ENCODE assay signal across 8 cellular contexts in the genomic region with DNA sequence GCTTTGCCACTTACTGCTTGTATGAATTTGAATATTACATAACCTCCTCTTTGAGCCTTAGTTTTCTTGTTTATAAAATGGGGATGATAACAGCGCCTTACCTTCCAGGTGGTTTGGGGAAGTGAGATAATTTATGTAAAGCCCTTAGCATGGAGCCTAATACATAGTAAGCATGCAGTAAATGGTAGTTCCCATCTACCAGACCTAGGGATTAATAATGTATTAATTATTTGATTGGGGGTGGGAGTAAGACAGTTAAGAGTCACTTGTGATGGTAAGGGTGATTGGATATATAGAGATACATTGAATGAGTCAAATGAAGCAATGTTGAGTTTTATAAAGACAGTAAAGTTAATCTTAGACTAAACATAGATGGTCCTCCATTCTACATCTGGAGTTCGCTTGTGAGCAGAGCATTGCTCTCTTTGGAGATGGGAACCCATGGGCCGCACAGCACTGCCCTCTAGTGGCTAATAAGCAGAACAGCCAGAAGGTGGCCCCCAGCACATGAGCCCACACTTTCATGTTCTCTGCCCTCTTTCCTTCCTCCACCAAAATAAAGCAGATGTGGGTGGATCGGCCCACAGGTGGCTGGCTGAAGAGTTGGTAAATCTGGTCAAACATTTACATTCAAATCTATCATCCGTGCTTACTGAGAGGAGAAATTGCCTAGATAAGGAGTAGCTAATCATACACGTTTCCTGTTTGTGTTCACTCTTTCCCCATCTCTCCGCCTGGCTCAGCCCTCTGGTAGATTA. TPM values are rescaled to one million over a fixed set of nuclear protein-coding genes. Genes with fewer than 3 reads are reported as not detected.
DNase-seq lines count a peak whose midpoint lies in the region; ATAC-seq and TF ChIP-seq lines count a peak whose summit lies in the region.

No MANE protein-coding gene starts in this region.

- peaks cover 24% of the 10 kb centered on the region for H3K36me3 ChIP-seq in SJSA1

- no peaks in the 10 kb centered on the region for H3K9me3 ChIP-seq in SJSA1 (replicated peaks)

- H3K4me3 ChIP-seq in LNCaP clone FGC (ENCODE audit: low read depth, low read length) (no peak overlapping the region), SJSA1 (no peak overlapping the region)

- DNase-seq in Calu3 (peak; percentile 56), LNCaP clone FGC (ENCODE audit: low read depth) (no peak), SJSA1 (ENCODE audit: low read depth in 1 of 2, low spot score in 2 of 2) (peak; percentile 48 to 52), glutamatergic neuron (peak; percentile 62), progenitor cell of endocrine pancreas (ENCODE audit: low spot score, unreplicated experiment) (peak; percentile 37), T1000 (lab: John Stamatoyannopoulos, UW) (no peak)
- DNase-seq in activated gamma-delta T cell treated with anti-CD3 and anti-CD28 coated beads, Interleukin-2, amount 50 U/mL, for 16 hours (ENCODE audit: low read depth), result peak; percentile 55

- H3K27ac ChIP-seq in SJSA1, result no peak overlapping the region

- CTCF ChIA-PET in Calu3 (lab: Charles Lee), result interaction anchor here (1.0 to 2.1 kb wide), 2 partner anchors 13 to 54 kb away, joined by 3 to 7 read pairs; no protein-coding TSS in a partner anchor

- peaks cover 19% of the 10 kb centered on the region for H3K4me1 Mint-ChIP-seq in Calu3 (ENCODE audit: low read depth, unreplicated experiment)
- H3K4me1 Mint-ChIP-seq in glutamatergic neuron (ENCODE audit: low read depth, unreplicated experiment), result peaks cover 18% of the 10 kb centered on the region
- H3K4me1 Mint-ChIP-seq in progenitor cell of endocrine pancreas (ENCODE audit: low read depth), result peaks cover 45% of the 10 kb centered on the region

- H3K36me3 Mint-ChIP-seq in Calu3 (ENCODE audit: insufficient read depth, unreplicated experiment) (peaks cover 11% of the 10 kb centered on the region), glutamatergic neuron (ENCODE audit: unreplicated experiment) (peaks cover 5% of the 10 kb centered on the region), progenitor cell of endocrine pancreas (ENCODE audit: insufficient read depth) (peaks cover 32% of the 10 kb centered on the region)

- H3K4me3 Mint-ChIP-seq in Calu3 (ENCODE audit: low read depth, unreplicated experiment), result no peak overlapping the region
- no peak overlapping the region for H3K4me3 Mint-ChIP-seq in glutamatergic neuron (ENCODE audit: unreplicated experiment)
- no peak overlapping the region for H3K4me3 Mint-ChIP-seq in progenitor cell of endocrine pancreas (ENCODE audit: low read depth)

- no peaks in the 10 kb centered on the region for H3K4me1 ChIP-seq in SJSA1 (replicated peaks)

- peak; percentile 82 for TF ChIP-seq CTCF in Calu3 (IDR thresholded peaks at IDR 0.05; ENCODE audit: unreplicated experiment)
- TF ChIP-seq CTCF in LNCaP clone FGC (IDR thresholded peaks at IDR 0.05; ENCODE audit: control insufficient read depth, extremely low read depth, insufficient read depth), result peak; percentile 95
- peak; percentile 89 for TF ChIP-seq CTCF in glutamatergic neuron (IDR thresholded peaks at IDR 0.05; ENCODE audit: partially characterized antibody, unreplicated experiment)
- TF ChIP-seq CTCF in progenitor cell of endocrine pancreas (IDR thresholded peaks at IDR 0.05; ENCODE audit: unreplicated experiment), result peak; percentile 98

- no peak overlapping the region for H3K27ac Mint-ChIP-seq in Calu3 (ENCODE audit: unreplicated experiment)
- no peak overlapping the region for H3K27ac Mint-ChIP-seq in glutamatergic neuron (ENCODE audit: unreplicated experiment)
- H3K27ac Mint-ChIP-seq in progenitor cell of endocrine pancreas, result peak overlapping the region; percentile 78

- peak; percentile 84 for ATAC-seq in GM21529 (IDR thresholded peaks at IDR 0.05; ENCODE audit: unreplicated experiment)

- H3K27me3 Mint-ChIP-seq in Calu3 (ENCODE audit: unreplicated experiment), result no peaks in the 10 kb centered on the region
- H3K27me3 Mint-ChIP-seq in glutamatergic neuron (ENCODE audit: unreplicated experiment), result peaks cover 6% of the 10 kb centered on the region
- H3K27me3 Mint-ChIP-seq in progenitor cell of endocrine pancreas, result no peaks in the 10 kb centered on the region

- BruUV-seq in Calu3 (replicated peaks; lab: Mats Ljungman, UMichigan), result no TSS peak

- no peaks in the 10 kb centered on the region for H3K9me3 Mint-ChIP-seq in Calu3 (ENCODE audit: low read depth, unreplicated experiment)
- H3K9me3 Mint-ChIP-seq in glutamatergic neuron (ENCODE audit: unreplicated experiment), result peaks cover 3% of the 10 kb centered on the region
- H3K9me3 Mint-ChIP-seq in progenitor cell of endocrine pancreas (ENCODE audit: low read depth), result no peaks in the 10 kb centered on the region

- H3K27me3 ChIP-seq in SJSA1 (replicated peaks), result no peaks in the 10 kb centered on the region

- intact Hi-C loops in Calu3 (cut with micrococcal nuclease; ENCODE audit: unreplicated experiment), result loop anchor here (1.0 to 2.0 kb wide), 2 partner anchors 54 to 87 kb away; no protein-coding TSS in a partner anchor

RNA-seq across cellular contexts. Expression of a gene that starts 26.5 kb away (rescaled TPM):
- total RNA-seq in Calu3 (2022) (0.34 TPM in 1 of 2 replicates, not detected in the other), glutamatergic neuron (ENCODE audit: unreplicated experiment) (31.3 TPM), progenitor cell of endocrine pancreas (12.5 and 15.5 TPM in 2 replicates)
- total RNA-seq in SJSA1 (2014; rRNA removed; shearing (Covaris generic)), result 6.8 and 13.1 TPM in 2 replicates

RNA-seq across cellular contexts. Expression of a gene that starts 28.7 kb away (rescaled TPM):
- 16.3 and 17.3 TPM in 2 replicates for total RNA-seq in Calu3 (2022)
- total RNA-seq in SJSA1 (2014; rRNA removed; shearing (Covaris generic)), result 3.3 and 3.8 TPM in 2 replicates
- total RNA-seq in glutamatergic neuron (ENCODE audit: unreplicated experiment), result 50.2 TPM
- 65.1 and 65.7 TPM in 2 replicates for total RNA-seq in progenitor cell of endocrine pancreas

Comparison
In these comparisons a context has a peak if more than half of its experiments do, and no peak if none do; other contexts are left out.
1. DNase-seq: peak in Calu3 (single experiment), SJSA1 (2 of 2), activated gamma-delta T cell treated with anti-CD3 and anti-CD28 coated beads, Interleukin-2, amount 50 U/mL, for 16 hours (single experiment), glutamatergic neuron (single experiment) and progenitor cell of endocrine pancreas (single experiment); none in LNCaP clone FGC (single experiment) and T1000 (single experiment).
2. Peak in every context shown above with its lines, with median percentiles within 50 percentile points of each other: CTCF ChIP-seq.